7 cellular contexts compared by ENCODE assay signal in the genomic region with DNA sequence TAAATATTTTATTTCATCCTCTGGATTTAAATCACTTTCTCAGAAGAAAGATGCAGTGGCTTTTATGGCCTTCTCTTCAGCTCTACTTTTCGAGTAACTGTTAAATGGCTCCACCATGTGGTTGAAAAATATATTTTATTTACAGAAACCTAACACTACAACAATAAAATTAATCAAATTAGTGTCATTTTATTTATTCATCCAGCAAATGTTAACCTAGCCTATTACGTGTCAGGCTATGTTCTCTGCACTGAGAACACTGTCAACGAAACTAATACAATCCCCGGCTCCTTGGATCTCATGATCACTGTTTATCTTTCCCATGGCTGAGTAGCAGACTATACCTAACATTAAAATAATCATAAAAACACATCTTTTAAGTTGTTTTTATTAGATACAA.
DNase-seq lines count a peak whose midpoint lies in the region; ATAC-seq and TF ChIP-seq lines count a peak whose summit lies in the region.

No MANE protein-coding gene starts in this region.

- TF ChIP-seq CTCF in GM10266 (IDR thresholded peaks at IDR 0.05; ENCODE audit: control insufficient read depth, insufficient read depth, low read depth, missing control alignments) = peak; percentile 38
- TF ChIP-seq CTCF in epithelial cell of esophagus (IDR thresholded peaks at IDR 0.05; ENCODE audit: insufficient read depth, low read depth, low read length, missing control alignments) = peak; percentile 44

- H3K4me3 ChIP-seq in epithelial cell of esophagus (ENCODE audit: low read length) = no peak overlapping the region

- DNase-seq in GM10266 (ENCODE audit: extremely low spot score) (peak; percentile 20), NCI-H82 treated with DMSO at 0.1 percent for 48 hours (lab: John Stamatoyannopoulos, UW; ENCODE audit: unreplicated experiment) (peak; percentile 40), epithelial cell of esophagus (ENCODE audit: low read depth) (peak; percentile 41), retina (peak; percentile 38), NCI-H2227 (lab: John Stamatoyannopoulos, UW; ENCODE audit: unreplicated experiment) (no peak), OCI-M2 (lab: John Stamatoyannopoulos, UW; ENCODE audit: unreplicated experiment) (no peak)

- peak; percentile 73 for ATAC-seq in HG02678 (IDR thresholded peaks at IDR 0.05; ENCODE audit: unreplicated experiment)

Comparison
In these comparisons a context has a peak if more than half of its experiments do, and no peak if none do; other contexts are left out.
1. DNase-seq: peak in GM10266 (single experiment), NCI-H82 treated with DMSO at 0.1 percent for 48 hours (single experiment), epithelial cell of esophagus (single experiment) and retina (single experiment); none in NCI-H2227 (single experiment) and OCI-M2 (single experiment).